Comparison of ENCODE assay signal across 1 cellular context in genomic region chr9:134897584-134898170, GRCh38.
TF ChIP-seq lines count a peak whose summit lies in the region.

No MANE protein-coding gene starts in this region.

TF ChIP-seq in endothelial cell of umbilical vein, 7 proteins besides CTCF, POLR2A, EP300 and RAD21 (continued from another document):
- no peak for TF ChIP-seq MAX (IDR thresholded peaks at IDR 0.05; ENCODE audit: insufficient read depth, insufficient read length)
- no peak for TF ChIP-seq GATA2 (IDR thresholded peaks at IDR 0.05; ENCODE audit: insufficient read depth, insufficient read length, low read depth, low read length)
- no peak for TF ChIP-seq JUN (IDR thresholded peaks at IDR 0.05; ENCODE audit: borderline replicate concordance, insufficient read depth, insufficient read length, low read depth)
- no peak for TF ChIP-seq POLR2AphosphoS5 (IDR thresholded peaks at IDR 0.05; ENCODE audit: insufficient read depth, low read depth, low read length)
